ENCODE assay signal across 9 cellular contexts in genomic region chr3:168051579-168052183, GRCh38. TPM values are rescaled to one million over a fixed set of nuclear protein-coding genes. Genes with fewer than 3 reads are reported as not detected.
DNase-seq lines count a peak whose midpoint lies in the region; ATAC-seq lines count a peak whose summit lies in the region.
"Had no signal": no experiment of that assay in that cellular context is flagged by ENCODE, and none has a peak within 500 bp of the region (broad histone marks: within the 10 kb centered on the region; RNA-seq: fewer than 3 reads in every experiment).

No MANE protein-coding gene starts in this region.

- H3K4ac ChIP-seq in mesenchymal stem cell (ENCODE audit: low read depth in 1 of 2, low read length in 2 of 2) = no peak overlapping the region

- ATAC-seq in GM18508 (IDR thresholded peaks at IDR 0.05; ENCODE audit: insufficient read depth, unreplicated experiment) (peak; percentile 75), HG02588 (IDR thresholded peaks at IDR 0.05; ENCODE audit: unreplicated experiment) (peak; percentile 61)

- H3K27me3 ChIP-seq in mesenchymal stem cell (ENCODE audit: control insufficient read depth in 1 of 2, insufficient read depth in 1 of 2, low read length in 2 of 2) = no peaks in the 10 kb centered on the region
- H3K27me3 ChIP-seq: ovary had no signal

- H3K4me1 ChIP-seq in mesenchymal stem cell (ENCODE audit: control insufficient read depth, insufficient read depth, low read depth, low read length) = no peaks in the 10 kb centered on the region

- DNase-seq in NCI-H69 (lab: John Stamatoyannopoulos, UW) (peak; percentile 93), mesenchymal stem cell (peak; percentile 75), NCI-H128 (lab: John Stamatoyannopoulos, UW; ENCODE audit: unreplicated experiment) (no peak), C1 segment of cervical spinal cord (lab: John Stamatoyannopoulos, UW) (no peak), NCI-H526 treated with DMSO at 0.1 percent for 48 hours (lab: John Stamatoyannopoulos, UW) (no peak), activated gamma-delta T cell (lab: John Stamatoyannopoulos, UW) (no peak)
- DNase-seq: ovary had no signal

- H3K36me3 ChIP-seq in mesenchymal stem cell (ENCODE audit: control insufficient read depth in 1 of 2, insufficient read depth in 2 of 2, low read depth in 1 of 2, low read length in 2 of 2) = no peaks in the 10 kb centered on the region
- H3K36me3 ChIP-seq: ovary had no signal

- no peak overlapping the region for H4K91ac ChIP-seq in mesenchymal stem cell (ENCODE audit: low read length)

- peak overlapping the region; percentile 71 for H3K9ac ChIP-seq in mesenchymal stem cell (ENCODE audit: low read length)

- H2BK15ac ChIP-seq in mesenchymal stem cell (ENCODE audit: low read depth, poor library complexity, severe bottlenecking) = no peak overlapping the region

- peak overlapping the region in 1 of 2 experiments; percentile 22 for H3K4me3 ChIP-seq in mesenchymal stem cell (ENCODE audit: insufficient read depth in 1 of 2, low read depth in 1 of 2, low read length in 2 of 2)
- H3K4me3 ChIP-seq: ovary had no signal

- H3K27ac ChIP-seq in mesenchymal stem cell (ENCODE audit: low read length, poor library complexity, severe bottlenecking) = no peak overlapping the region
- H3K27ac ChIP-seq: ovary had no signal

- H3K9me3 ChIP-seq in mesenchymal stem cell (ENCODE audit: control insufficient read depth, low read length) = no peaks in the 10 kb centered on the region
- H3K9me3 ChIP-seq: ovary had no signal

- peaks cover 27% of the 10 kb centered on the region for H3K79me1 ChIP-seq in mesenchymal stem cell (replicated peaks; ENCODE audit: low read length, poor library complexity, severe bottlenecking)

- H4K8ac ChIP-seq in mesenchymal stem cell (ENCODE audit: low read length) = no peak overlapping the region

- H2BK5ac ChIP-seq in mesenchymal stem cell (ENCODE audit: low read depth, low read length, poor library complexity, severe bottlenecking) = no peak overlapping the region

- no peak overlapping the region for H3K18ac ChIP-seq in mesenchymal stem cell (ENCODE audit: low read depth in 1 of 2, low read length in 2 of 2)

- no peak overlapping the region for H3K4me2 ChIP-seq in mesenchymal stem cell (ENCODE audit: low read length, poor library complexity, severe bottlenecking)

- no peak overlapping the region for H3K14ac ChIP-seq in mesenchymal stem cell (ENCODE audit: low read length in 2 of 2)

- H2AFZ ChIP-seq in mesenchymal stem cell (ENCODE audit: low read depth, low read length) = no peak overlapping the region

- no peak overlapping the region for H2BK12ac ChIP-seq in mesenchymal stem cell (ENCODE audit: low read length in 2 of 2)

- no peak overlapping the region for H2BK120ac ChIP-seq in mesenchymal stem cell (ENCODE audit: low read depth, low read length)

- 73% methylated on average over 8 of the region's 8 CpGs for WGBS in mesenchymal stem cell

- no peak overlapping the region for H2AK5ac ChIP-seq in mesenchymal stem cell (ENCODE audit: low read length, severe bottlenecking)

- no peak overlapping the region for H3K23ac ChIP-seq in mesenchymal stem cell (ENCODE audit: low read length in 2 of 2)

RNA-seq across cellular contexts. Expression of gene GOLIM4, which starts 44.0 kb away (rescaled TPM):
- polyA plus RNA-seq in mesenchymal stem cell (2013, experiment 1 of 2) = 62.8 TPM
- polyA plus RNA-seq in mesenchymal stem cell (2013, experiment 2 of 2) = 61.7 TPM

Comparison
In these comparisons a context has a peak if more than half of its experiments do, and no peak if none do; other contexts are left out.
1. DNase-seq: peak in NCI-H69 (single experiment) and mesenchymal stem cell (single experiment); none in NCI-H128 (single experiment), C1 segment of cervical spinal cord (0 of 14), NCI-H526 treated with DMSO at 0.1 percent for 48 hours (single experiment) and activated gamma-delta T cell (single experiment).